In genomic region chr16:32116533-32116932, GRCh38 we compare ENCODE assay signal across 8 cellular contexts.
DNase-seq lines count a peak whose midpoint lies in the region; ATAC-seq and TF ChIP-seq lines count a peak whose summit lies in the region.
"Not testable (repeated sequence)": the region's sequence is repeated elsewhere in the genome, so short reads cannot be mapped to it uniquely, and the experiment has no call there.

No MANE protein-coding gene starts in this region.

- H3K9me2 ChIP-seq in GM23248 (ENCODE audit: insufficient read depth) = not testable (repeated sequence)

- TF ChIP-seq EP300 in stomach (IDR thresholded peaks at IDR 0.05) = not testable (repeated sequence)

- intact Hi-C loops in breast epithelium (cut with DNase I; ENCODE audit: low total_unique reads); heart right ventricle (cut with DNase I); stomach (cut with DNase I; ENCODE audit: low total_unique reads): not testable (repeated sequence)

- H3K4me2 ChIP-seq in GM23248 (ENCODE audit: unreplicated experiment); osteoblast (ENCODE audit: insufficient read depth, low read length): not testable (repeated sequence)

- not testable (repeated sequence) for H3K4me1 ChIP-seq in GM23248 (ENCODE audit: insufficient read depth); Peyer's patch; breast epithelium; heart right ventricle; osteoblast (ENCODE audit: insufficient read depth, low read length); stomach

- not testable (repeated sequence) for H3F3A ChIP-seq in GM23248 (ENCODE audit: insufficient read depth)

- in situ Hi-C loops in GM23248 (cut with MboI) = not testable (repeated sequence)

- H3K9ac ChIP-seq in GM23248 = not testable (repeated sequence)

- H3K36me3 ChIP-seq in GM23248 (ENCODE audit: low read depth); Peyer's patch; breast epithelium; heart right ventricle; osteoblast (ENCODE audit: insufficient read depth, low read length); stomach: not testable (repeated sequence)

- peak overlapping the region; percentile 65; the same call in 1 of the 2 replicates for H2AFZ ChIP-seq in GM23248
- not testable (repeated sequence) for H2AFZ ChIP-seq in osteoblast (ENCODE audit: low read length)

- not testable (repeated sequence) for TF ChIP-seq CTCF in 22Rv1 (IDR thresholded peaks at IDR 0.05); Peyer's patch (IDR thresholded peaks at IDR 0.05); breast epithelium (IDR thresholded peaks at IDR 0.05); heart right ventricle (IDR thresholded peaks at IDR 0.05); osteoblast (IDR thresholded peaks at IDR 0.05; ENCODE audit: extremely low read depth, low read depth, low read length); stomach (IDR thresholded peaks at IDR 0.05)

- H3K9me3 ChIP-seq in GM23248 (ENCODE audit: low read depth); Peyer's patch; breast epithelium; heart right ventricle; osteoblast (ENCODE audit: low read depth, low read length); stomach: not testable (repeated sequence)

- not testable (repeated sequence) for H3K79me2 ChIP-seq in GM23248 (ENCODE audit: insufficient read depth); osteoblast (ENCODE audit: insufficient read depth, low read length)

- not testable (repeated sequence) for TF ChIP-seq POLR2A in Peyer's patch (IDR thresholded peaks at IDR 0.05); breast epithelium (IDR thresholded peaks at IDR 0.05); stomach (IDR thresholded peaks at IDR 0.05)

- peak overlapping the region; percentile 50 for H3K27ac ChIP-seq in 22Rv1
- H3K27ac ChIP-seq in GM23248; Peyer's patch; breast epithelium; heart right ventricle; osteoblast (ENCODE audit: low read depth, low read length); stomach: not testable (repeated sequence)

- ATAC-seq in heart right ventricle = not testable (repeated sequence)

- not testable (repeated sequence) for DNase-seq in GM23248; Peyer's patch; osteoblast (ENCODE audit: insufficient read length, low spot score, missing footprints); stomach
- peak; percentile 54 for DNase-seq in activated CD8-positive, alpha-beta memory T cell treated with anti-CD3 and anti-CD28 coated beads for 24 hours
- DNase-seq in breast epithelium (ENCODE audit: low spot score in 2 of 2) (peak in 1 of 2 donors; percentile 40), heart right ventricle (peak in 1 of 2 donors; percentile 6)

- H3K4me3 ChIP-seq in GM23248 (peak overlapping the region; percentile 61), Peyer's patch (peak overlapping the region in 3 of 4 donors; percentile 24 to 56 (median 40)), breast epithelium (peak overlapping the region; percentile 52 to 62 (median 54)), heart right ventricle (peak overlapping the region in 9 of 10 donors; percentile 33 to 58 (median 46)), osteoblast (ENCODE audit: insufficient read depth, low read length) (peak overlapping the region; percentile 67), stomach (peak overlapping the region; percentile 45 to 50 (median 48))

- H3K27me3 ChIP-seq in GM23248 (replicated peaks; ENCODE audit: insufficient read depth); Peyer's patch; breast epithelium; osteoblast (ENCODE audit: insufficient read depth, low read length): not testable (repeated sequence)
- H3K27me3 ChIP-seq in heart right ventricle (peaks cover 0 to 24% (median 6%) of the 10 kb centered on the region in 7 donors), stomach (peaks cover 0 to 18% (median 17%) of the 10 kb centered on the region in 3 donors)

- WGBS in GM23248 (ENCODE audit: low coverage in 1 of 2, low lambda C conversion rate in 2 of 2, missing lambda C conversion rate in 2 of 2), 2 experiments = 20 to 29% methylated on average over 15 to 29 of the region's 29 CpGs
- WGBS in heart right ventricle, 2 donors = 28 to 29% methylated on average over 19 to 20 of the region's 29 CpGs
- WGBS in stomach, 5 donors = 30 to 58% (median 35%) methylated on average over 15 to 22 of the region's 29 CpGs

- not testable (repeated sequence) for H4K20me1 ChIP-seq in GM23248 (ENCODE audit: insufficient read depth); osteoblast (ENCODE audit: insufficient read depth, low read length)
